In the genomic region with DNA sequence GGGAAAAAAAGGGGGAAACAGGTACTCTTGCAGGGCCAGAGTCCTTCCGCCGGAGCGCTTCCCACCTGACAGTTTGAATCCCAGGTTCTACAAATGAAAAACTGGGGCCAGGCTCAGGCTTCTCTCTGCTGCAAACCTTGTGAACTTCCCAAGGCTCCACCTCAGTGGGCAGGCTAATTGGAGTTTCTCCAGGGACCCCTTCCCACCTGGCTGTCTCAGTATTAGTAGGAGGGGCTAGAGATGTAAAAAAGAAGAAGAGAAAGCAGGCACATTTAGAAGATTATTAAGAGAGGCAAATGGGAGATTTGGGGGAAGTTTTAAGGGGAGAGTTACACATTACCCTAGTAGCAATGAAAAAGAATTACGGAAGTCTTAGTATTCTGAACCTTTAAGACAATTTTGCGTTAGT, we compare ENCODE assay signal across 8 cellular contexts. TPM values are rescaled to one million over a fixed set of nuclear protein-coding genes. Genes with fewer than 3 reads are reported as not detected.
A peak's percentile ranks its signal among the peaks of the same experiment; 100 is the strongest.
DNase-seq lines count a peak whose midpoint lies in the region; ATAC-seq and TF ChIP-seq lines count a peak whose summit lies in the region.

No MANE protein-coding gene starts in this region.

- H3K27me3 ChIP-seq in PC-3 (ENCODE audit: low read length), result no peaks in the 10 kb centered on the region

- H3K79me2 ChIP-seq in PC-3 (ENCODE audit: low read length), result peaks cover 42% of the 10 kb centered on the region

- peaks cover 0 to 2% (median 0%) of the 10 kb centered on the region in 5 donors for H3K27me3 Mint-ChIP-seq in naive thymus-derived CD8-positive, alpha-beta T cell

- peak overlapping the region; percentile 79 for H3K9ac ChIP-seq in PC-3 (ENCODE audit: low read length)

- H3K4me3 Mint-ChIP-seq in naive thymus-derived CD8-positive, alpha-beta T cell, result peak overlapping the region; percentile 94 to 100 (median 98)

- peak; percentile 16 for DNase-seq in NCI-H146 (lab: John Stamatoyannopoulos, UW)
- DNase-seq in NCI-H146 treated with DMSO at 0.1 percent for 48 hours (lab: John Stamatoyannopoulos, UW; ENCODE audit: unreplicated experiment), result no peak
- DNase-seq in PC-3, result no peak
- no peak for DNase-seq in coronary artery (ENCODE audit: low spot score)
- DNase-seq in naive thymus-derived CD8-positive, alpha-beta T cell, result peak in 5 of 10 donors; percentile 31 to 48 (median 39)
- no peak for DNase-seq in effector CD8-positive, alpha-beta T cell (lab: John Stamatoyannopoulos, UW)
- no peak for DNase-seq in NK-92 treated with Interleukin-12 subunit alpha and Interleukin-12 subunit beta, amount 100 ng/mL, for 24 hours (lab: John Stamatoyannopoulos, UW)

- intact Hi-C loops in PC-3 (cut with micrococcal nuclease), result loop anchor here (2.0 to 5.0 kb wide), 3 partner anchors 15 to 73 kb away; no protein-coding TSS in a partner anchor

- H3K27ac ChIP-seq in PC-3 (ENCODE audit: low read length) (peak overlapping the region; percentile 87), coronary artery (peak overlapping the region; percentile 18 to 84)

- peaks cover 28% of the 10 kb centered on the region for H3K4me1 ChIP-seq in PC-3 (ENCODE audit: insufficient read depth, low read length)

- no peak for ATAC-seq in PC-3
- ATAC-seq in naive thymus-derived CD8-positive, alpha-beta T cell, result no peak
- ATAC-seq in HG03457 (IDR thresholded peaks at IDR 0.05; ENCODE audit: unreplicated experiment), result no peak

- no peaks in the 10 kb centered on the region for H3F3A ChIP-seq in PC-3 (ENCODE audit: low read length, unreplicated experiment)

- peak overlapping the region; percentile 89 for H3K4me2 ChIP-seq in PC-3 (ENCODE audit: low read length)

- CTCF ChIA-PET in PC-3 (lab: Charles Lee), result no interaction called here

- peaks cover 29 to 69% (median 48%) of the 10 kb centered on the region in 4 donors for H3K4me1 Mint-ChIP-seq in naive thymus-derived CD8-positive, alpha-beta T cell

- H3K9me3 ChIP-seq in PC-3 (ENCODE audit: low read length), result no peaks in the 10 kb centered on the region

- H3K9me3 Mint-ChIP-seq in naive thymus-derived CD8-positive, alpha-beta T cell, result peaks cover 0 to 20% (median 9%) of the 10 kb centered on the region in 9 donors

- TF ChIP-seq CTCF in PC-3 (conservative IDR thresholded peaks at IDR 0.05; ENCODE audit: low read depth, low read length) (no peak), coronary artery (IDR thresholded peaks at IDR 0.05) (no peak)

- H3K9me2 ChIP-seq in PC-3 (replicated peaks; ENCODE audit: low read length), result no peaks in the 10 kb centered on the region

- H4K20me1 ChIP-seq in PC-3 (ENCODE audit: low read length), result no peaks in the 10 kb centered on the region

- H3K36me3 Mint-ChIP-seq in naive thymus-derived CD8-positive, alpha-beta T cell, result peaks cover 28 to 44% (median 35%) of the 10 kb centered on the region in 3 donors

- H3K27ac Mint-ChIP-seq in naive thymus-derived CD8-positive, alpha-beta T cell, result peak overlapping the region; percentile 96 to 99 (median 98)

- H3K4me3 ChIP-seq in PC-3 (ENCODE audit: low read length) (peak overlapping the region; percentile 77), coronary artery (peak overlapping the region; percentile 76)

- no peaks in the 10 kb centered on the region for H3K36me3 ChIP-seq in PC-3 (ENCODE audit: low read depth, low read length)

- POLR2A ChIA-PET in PC-3 (lab: Charles Lee; ENCODE audit: unreplicated experiment), result no interaction called here
- POLR2A ChIA-PET in naive thymus-derived CD8-positive, alpha-beta T cell (lab: Charles Lee), result interaction anchor here (2.0 to 17.2 kb wide), 9 partner anchors 14 to 109 kb away, joined by 12 to 547 read pairs (median 63); a partner anchor contains a TSS

- BruUV-seq in PC-3 (replicated peaks; lab: Mats Ljungman, UMichigan), result no TSS peak

- peak overlapping the region; percentile 80 for H2AFZ ChIP-seq in PC-3 (ENCODE audit: low read length)

RNA-seq across cellular contexts. Expression of a gene that starts 20.0 kb away (rescaled TPM):
- total RNA-seq in PC-3 (2014; rRNA removed), result 2.9 and 3.3 TPM in 2 replicates
- total RNA-seq in naive thymus-derived CD8-positive, alpha-beta T cell, result 100 to 1,000 TPM; 433 to 438 TPM
- 100 to 1,000 TPM; 315 to 389 (median 329) TPM for polyA plus RNA-seq in naive thymus-derived CD8-positive, alpha-beta T cell

RNA-seq across cellular contexts. Expression of a gene that starts 41.8 kb away (rescaled TPM):
- total RNA-seq in PC-3 (2014; rRNA removed), result not detected in 2 replicates
- 1 to 10 TPM; 1.6 TPM for total RNA-seq in naive thymus-derived CD8-positive, alpha-beta T cell
- 10 to 100 TPM in 1 of 3 donors, under 1 TPM in 2; 0.58 to 41.2 (median 0.95) TPM for polyA plus RNA-seq in naive thymus-derived CD8-positive, alpha-beta T cell

Comparison
In these comparisons a context has a peak if more than half of its experiments do, and no peak if none do; other contexts are left out.
1. RNA of a gene that starts 20.0 kb away (total RNA-seq): 433 to 438 TPM in naive thymus-derived CD8-positive, alpha-beta T cell; 2.9 to 3.3 TPM in PC-3; every median in the first group is over 10 times any median in the second.